In the genomic region with DNA sequence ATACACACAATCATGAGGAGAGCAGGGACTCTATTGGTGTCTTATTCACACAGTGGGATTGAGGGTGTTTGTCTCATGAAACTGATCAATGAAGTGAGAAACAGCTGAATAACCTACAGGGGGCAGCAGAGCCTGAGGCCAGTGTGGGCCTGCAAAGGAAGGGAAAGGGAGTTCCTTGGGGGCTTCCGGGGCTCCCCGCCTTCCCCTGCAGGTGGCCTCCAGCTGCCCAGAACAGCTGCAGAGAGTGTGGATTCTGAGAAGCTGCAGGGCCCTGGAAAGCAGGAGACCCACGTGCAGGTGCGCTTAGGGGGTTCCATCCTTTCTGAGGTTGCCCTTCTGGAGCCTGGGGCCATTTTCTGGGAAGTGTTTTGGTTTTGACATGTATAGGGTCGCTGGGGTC, we compare ENCODE assay signal across 9 cellular contexts. TPM values are rescaled to one million over a fixed set of nuclear protein-coding genes. Genes with fewer than 3 reads are reported as not detected.
A peak's percentile ranks its signal among the peaks of the same experiment; 100 is the strongest.
DNase-seq lines count a peak whose midpoint lies in the region; ATAC-seq and TF ChIP-seq lines count a peak whose summit lies in the region.
"Had no signal": no experiment of that assay in that cellular context is flagged by ENCODE, and none has a peak within 500 bp of the region (broad histone marks: within the 10 kb centered on the region; RNA-seq: fewer than 3 reads in every experiment).

No MANE protein-coding gene starts in this region.

- H3K27me3 ChIP-seq in Caco-2 (replicated peaks; ENCODE audit: control insufficient read depth, insufficient read depth, low read length) = no peaks in the 10 kb centered on the region
- no peaks in the 10 kb centered on the region for H3K27me3 ChIP-seq in hepatocyte

- H3K4me3 ChIP-seq in fibroblast of villous mesenchyme (ENCODE audit: low read depth, low read length) = no peak overlapping the region
- H3K4me3 ChIP-seq in Caco-2 (ENCODE audit: low read depth, low read length) = no peak overlapping the region
- no peak overlapping the region for H3K4me3 ChIP-seq in hepatocyte

- CTCF ChIA-PET in Caco-2 (lab: Charles Lee) = interaction anchor here (0.9 kb wide), 1 partner anchor 187 kb away, joined by 3 read pairs; a partner anchor contains a TSS

- H3K27me3 Mint-ChIP-seq in Caco-2 (ENCODE audit: insufficient read depth, unreplicated experiment) = no peaks in the 10 kb centered on the region

- H3K4me2 ChIP-seq in hepatocyte = no peak overlapping the region

- TF ChIP-seq CTCF in C4-2B (conservative IDR thresholded peaks at IDR 0.05) (peak; percentile 7; the same call in 1 of the 2 replicates), GM10266 (IDR thresholded peaks at IDR 0.05; ENCODE audit: control insufficient read depth, insufficient read depth, low read depth, missing control alignments) (peak; percentile 37), fibroblast of villous mesenchyme (IDR thresholded peaks at IDR 0.05; ENCODE audit: insufficient read depth, low read depth, low read length) (peak; percentile 15), Caco-2 (IDR thresholded peaks at IDR 0.05; ENCODE audit: insufficient read depth in 1 of 2, low read depth in 1 of 2, low read length in 1 of 2, severe bottlenecking in 1 of 2, unreplicated experiment in 1 of 2) (no peak), hepatocyte (IDR thresholded peaks at IDR 0.05; ENCODE audit: poor library complexity) (no peak)

- no peaks in the 10 kb centered on the region for H3K36me3 Mint-ChIP-seq in Caco-2 (ENCODE audit: insufficient read depth, unreplicated experiment)

- ATAC-seq in GM18498 (IDR thresholded peaks at IDR 0.05; ENCODE audit: unreplicated experiment) (no peak), HG03520 (IDR thresholded peaks at IDR 0.05; ENCODE audit: unreplicated experiment) (no peak)

- H3K9me3 Mint-ChIP-seq in Caco-2 (ENCODE audit: unreplicated experiment) = no peaks in the 10 kb centered on the region

- intact Hi-C loops in Caco-2 (cut with micrococcal nuclease; ENCODE audit: unreplicated experiment) = no loop called here

- DNase-seq in GM10266 (ENCODE audit: extremely low spot score) (peak; percentile 24), OCI-M1 (lab: John Stamatoyannopoulos, UW) (peak; percentile 73), fibroblast of villous mesenchyme (ENCODE audit: low read depth) (no peak), Caco-2 (no peak), hepatocyte (ENCODE audit: low spot score) (no peak)
- DNase-seq: T-helper 2 cell had no signal

- no peaks in the 10 kb centered on the region for H4K20me1 ChIP-seq in hepatocyte (ENCODE audit: insufficient read depth, poor library complexity, severe bottlenecking)

- no peaks in the 10 kb centered on the region for H3K9me2 ChIP-seq in hepatocyte (replicated peaks; ENCODE audit: insufficient read depth)

- H2AFZ ChIP-seq in hepatocyte = no peak overlapping the region

- H3K9me3 ChIP-seq in Caco-2 = peaks cover 14% of the 10 kb centered on the region; the same call in 1 of the 2 replicates
- H3K9me3 ChIP-seq in hepatocyte (ENCODE audit: low read depth) = peaks cover 24% of the 10 kb centered on the region

- peaks cover 9% of the 10 kb centered on the region for H3K79me2 ChIP-seq in hepatocyte

- BruUV-seq in Caco-2 (replicated peaks; lab: Mats Ljungman, UMichigan) = no TSS peak

- H3K27ac Mint-ChIP-seq in Caco-2 (ENCODE audit: unreplicated experiment) = no peak overlapping the region

- POLR2A ChIA-PET in Caco-2 (lab: Charles Lee) = no interaction called here

- no peak overlapping the region for H3K27ac ChIP-seq in C4-2B
- no peak overlapping the region for H3K27ac ChIP-seq in hepatocyte

- H3K36me3 ChIP-seq in Caco-2 (ENCODE audit: control insufficient read depth, insufficient read depth, low read length) = no peaks in the 10 kb centered on the region
- H3K36me3 ChIP-seq in hepatocyte (replicated peaks; ENCODE audit: insufficient read depth, low read depth) = peaks cover under 1% of the 10 kb centered on the region

- 32% methylated on average over 5 of the region's 5 CpGs for WGBS in hepatocyte (ENCODE audit: low lambda C conversion rate, missing lambda C conversion rate)

- H3K4me3 Mint-ChIP-seq in Caco-2 (ENCODE audit: unreplicated experiment) = no peak overlapping the region

- H3K4me1 ChIP-seq in Caco-2 (no peaks in the 10 kb centered on the region), hepatocyte (ENCODE audit: insufficient read depth) (no peaks in the 10 kb centered on the region)

- peaks cover 8% of the 10 kb centered on the region for H3K4me1 Mint-ChIP-seq in Caco-2 (ENCODE audit: low read depth, unreplicated experiment)

RNA-seq across cellular contexts. Expression of a gene that starts 20.1 kb away (rescaled TPM):
- total RNA-seq in fibroblast of villous mesenchyme (0.32 and 0.86 TPM in 2 replicates), Caco-2 (2022) (0.84 and 2.7 TPM in 2 replicates), hepatocyte (1.7 and 3.0 TPM in 2 replicates)
- polyA plus RNA-seq in hepatocyte = 1.2 and 2.8 TPM in 2 replicates

RNA-seq across cellular contexts. Expression of a gene that starts 50.5 kb away (rescaled TPM):
- 1.3 and 4.2 TPM in 2 replicates for total RNA-seq in fibroblast of villous mesenchyme
- 0.75 and 1.3 TPM in 2 replicates for total RNA-seq in Caco-2 (2022)
- total RNA-seq in hepatocyte = 6.1 and 8.1 TPM in 2 replicates
- 5.6 and 9.0 TPM in 2 replicates for polyA plus RNA-seq in hepatocyte

Comparison
In these comparisons a context has a peak if more than half of its experiments do, and no peak if none do; other contexts are left out.
1. CTCF ChIP-seq: peak in C4-2B (single experiment), GM10266 (single experiment) and fibroblast of villous mesenchyme (single experiment); none in Caco-2 (0 of 2) and hepatocyte (single experiment).
2. DNase-seq: peak in GM10266 (single experiment) and OCI-M1 (single experiment); none in fibroblast of villous mesenchyme (single experiment), Caco-2 (0 of 2) and hepatocyte (single experiment).